9 cellular contexts compared by ENCODE assay signal in the genomic region with DNA sequence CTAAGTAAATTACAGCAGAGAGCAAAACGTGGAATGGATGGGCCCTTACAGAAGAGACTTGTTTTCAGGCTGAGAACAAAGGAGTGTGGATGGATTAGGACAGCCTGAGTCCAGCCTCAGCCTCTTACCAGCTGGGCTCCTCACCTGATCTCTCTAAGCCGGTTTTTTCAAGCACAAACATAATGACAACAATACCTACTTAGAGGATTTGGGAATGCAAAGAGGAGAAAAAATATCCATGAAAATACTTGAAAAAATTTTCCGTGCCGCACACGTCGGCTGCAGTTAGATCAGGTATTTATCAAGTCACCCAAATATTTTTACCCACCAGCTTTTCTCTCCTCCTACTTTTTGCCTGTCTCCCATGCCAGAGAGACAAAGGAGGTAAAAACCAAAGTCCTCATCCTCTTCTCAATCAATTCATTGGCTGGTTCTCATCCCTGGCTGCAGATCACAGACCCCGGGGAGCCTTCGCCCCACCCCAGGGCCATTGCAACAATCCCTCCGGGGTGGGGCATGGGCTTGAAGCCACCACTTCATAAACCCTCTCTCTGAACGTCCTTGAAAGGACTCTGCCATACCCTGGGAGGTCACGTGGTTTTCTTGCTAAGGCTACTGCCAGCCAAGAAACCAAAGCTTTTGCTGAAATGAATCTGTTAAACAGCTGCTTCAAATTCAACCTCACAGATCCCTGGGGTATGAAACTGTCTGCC. TPM values are rescaled to one million over a fixed set of nuclear protein-coding genes. Genes with fewer than 3 reads are reported as not detected.
DNase-seq lines count a peak whose midpoint lies in the region; ATAC-seq and TF ChIP-seq lines count a peak whose summit lies in the region.
"Had no signal": no experiment of that assay in that cellular context is flagged by ENCODE, and none has a peak within 500 bp of the region (broad histone marks: within the 10 kb centered on the region; RNA-seq: fewer than 3 reads in every experiment).

No MANE protein-coding gene starts in this region.

- DNase-seq in D341Med (ENCODE audit: low spot score) (peak; percentile 90), NCI-H2029 (lab: John Stamatoyannopoulos, UW) (peak; percentile 50), dedifferentiated amniotic fluid mesenchymal stem cell (ENCODE audit: extremely low spot score) (peak; percentile 61), uterus (no peak), HFFc6 (no peak)
- DNase-seq: occipital lobe had no signal

- H3K9me3 ChIP-seq in uterus: no peaks in the 10 kb centered on the region

- no peak overlapping the region for H3K4me3 ChIP-seq in uterus

- H3K27ac Mint-ChIP-seq in nephron: peak overlapping the region; percentile 82 to 99 (median 88)
- H3K27ac Mint-ChIP-seq in HFFc6: no peak overlapping the region

- H3K4me1 ChIP-seq in uterus: no peaks in the 10 kb centered on the region

- H3K27ac ChIP-seq in uterus: no peak overlapping the region

- H3K36me3 ChIP-seq in uterus: no peaks in the 10 kb centered on the region

- H3K4me3 Mint-ChIP-seq in nephron (peak overlapping the region in 2 of 3 experiments; percentile 9 to 30), HFFc6 (no peak overlapping the region)

- ATAC-seq in GM21737 (IDR thresholded peaks at IDR 0.05; ENCODE audit: unreplicated experiment): no peak
- ATAC-seq in GM21526 (IDR thresholded peaks at IDR 0.05; ENCODE audit: low FRiP score, unreplicated experiment): no peak

- no peaks in the 10 kb centered on the region for H3K9me3 Mint-ChIP-seq in nephron
- H3K9me3 Mint-ChIP-seq in HFFc6: no peaks in the 10 kb centered on the region

- no peak for TF ChIP-seq POLR2A in uterus (IDR thresholded peaks at IDR 0.05)

- no peaks in the 10 kb centered on the region for H3K27me3 ChIP-seq in uterus

- TF ChIP-seq CTCF in nephron (IDR thresholded peaks at IDR 0.05; ENCODE audit: unreplicated experiment in 3 of 3) (no peak), uterus (IDR thresholded peaks at IDR 0.05) (no peak), HFFc6 (IDR thresholded peaks at IDR 0.05) (no peak)

- no peaks in the 10 kb centered on the region for H3K36me3 Mint-ChIP-seq in nephron (ENCODE audit: low read depth)
- no peaks in the 10 kb centered on the region for H3K36me3 Mint-ChIP-seq in HFFc6 (ENCODE audit: low read depth)

- intact Hi-C loops in uterus (cut with DNase I; ENCODE audit: low total_unique reads): no loop called here

- peaks cover 7% of the 10 kb centered on the region for H3K27me3 Mint-ChIP-seq in nephron (ENCODE audit: low read depth)
- no peaks in the 10 kb centered on the region for H3K27me3 Mint-ChIP-seq in HFFc6 (ENCODE audit: insufficient read depth)

- H3K4me1 Mint-ChIP-seq in nephron (peaks cover 16% of the 10 kb centered on the region), HFFc6 (ENCODE audit: low read depth) (0 out of 2 replicates have a peak, but pooled peaks cover 6% of the 10 kb centered on the region)

RNA-seq across cellular contexts. Expression of a gene that starts 29.7 kb away (rescaled TPM):
- total RNA-seq in uterus: 100 to 1,000 TPM; 135 to 454 (median 229) TPM
- 100 to 1,000 TPM; 139 to 152 (median 151) TPM for total RNA-seq in HFFc6 (2021; fragmentation: NEBNext Ultra II Directional; extraction: Animal tissue kit (Norgen Biotek cat#: 25700))

Comparison
In these comparisons a context has a peak if more than half of its experiments do, and no peak if none do; other contexts are left out.
1. DNase-seq: peak in D341Med (single experiment), NCI-H2029 (single experiment) and dedifferentiated amniotic fluid mesenchymal stem cell (single experiment); none in uterus (0 of 2) and HFFc6 (single experiment).